Comparison of ENCODE assay signal across 1 cellular context in genomic region chr15:58919232-58919631, GRCh38.
TF ChIP-seq lines count a peak whose summit lies in the region.

No MANE protein-coding gene starts in this region.

TF ChIP-seq in SK-N-SH treated with all-trans-retinoic acid at 6 μM for 48 hours, 23 proteins besides CTCF, POLR2A, EP300 and RAD21 (continued from another document):
- no peak for TF ChIP-seq POU6F1 (CRISPR knock-in tag; IDR thresholded peaks at IDR 0.05; ENCODE audit: borderline replicate concordance, low read depth)
- no peak for TF ChIP-seq PATZ1 (CRISPR knock-in tag; IDR thresholded peaks at IDR 0.05; ENCODE audit: borderline replicate concordance)
- TF ChIP-seq ZFP3 (CRISPR knock-in tag; IDR thresholded peaks at IDR 0.05), result no peak
- TF ChIP-seq CREB5 (CRISPR knock-in tag; IDR thresholded peaks at IDR 0.05; ENCODE audit: low read depth), result no peak
- TF ChIP-seq ISL1 (CRISPR knock-in tag; IDR thresholded peaks at IDR 0.05), result no peak
- TF ChIP-seq ZFP30 (CRISPR knock-in tag; IDR thresholded peaks at IDR 0.05), result no peak
- TF ChIP-seq CSRNP3 (CRISPR knock-in tag; IDR thresholded peaks at IDR 0.05), result no peak
- no peak for TF ChIP-seq BACH2 (CRISPR knock-in tag; IDR thresholded peaks at IDR 0.05; ENCODE audit: borderline replicate concordance)
- no peak for TF ChIP-seq ZNF70 (CRISPR knock-in tag; IDR thresholded peaks at IDR 0.05)
- no peak for TF ChIP-seq ZNF565 (CRISPR knock-in tag; conservative IDR thresholded peaks at IDR 0.05; ENCODE audit: low read depth)
- no peak for TF ChIP-seq ESRRG (CRISPR knock-in tag; IDR thresholded peaks at IDR 0.05)
